8 cellular contexts compared by ENCODE assay signal in the genomic region with DNA sequence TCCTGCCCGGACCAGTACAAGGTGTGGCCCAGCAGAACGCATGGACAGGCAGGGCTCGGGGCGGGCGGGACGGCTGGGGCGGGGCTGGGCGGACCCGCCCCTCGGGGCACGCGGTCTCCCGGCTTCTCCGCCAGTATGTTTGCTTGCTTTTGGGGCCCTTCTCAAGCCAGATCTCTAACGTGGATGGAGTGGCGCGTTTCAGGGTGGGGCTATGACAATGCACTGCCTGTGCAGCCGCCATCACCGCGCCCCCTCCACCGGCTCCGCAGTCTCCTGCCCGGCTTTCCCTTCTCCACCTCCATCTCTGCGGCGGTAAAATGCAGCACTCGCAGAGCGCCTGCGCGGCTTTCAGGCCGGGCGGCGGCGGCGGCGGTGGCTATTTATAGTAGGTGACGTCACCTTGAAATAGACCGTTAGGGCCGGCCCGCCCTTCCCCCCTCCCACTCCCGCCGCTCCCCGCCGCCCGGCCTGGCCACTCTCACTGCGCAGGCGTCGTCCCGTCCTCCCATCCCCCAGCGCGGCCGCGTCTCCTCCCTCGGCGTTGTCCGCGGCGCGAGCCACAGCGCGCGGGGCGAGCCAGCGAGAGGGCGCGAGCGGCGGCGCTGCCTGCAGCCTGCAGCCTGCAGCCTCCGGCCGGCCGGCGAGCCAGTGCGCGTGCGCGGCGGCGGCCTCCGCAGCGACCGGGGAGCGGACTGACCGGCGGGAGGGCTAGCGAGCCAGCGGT. TPM values are rescaled to one million over a fixed set of nuclear protein-coding genes. Genes with fewer than 3 reads are reported as not detected.
DNase-seq lines count a peak whose midpoint lies in the region; ATAC-seq and TF ChIP-seq lines count a peak whose summit lies in the region.

A gene (plus strand): TSS at position 560 of the 724 bp plus-strand sequence. CDS start 199 bp downstream, outside the sequence.

- peaks cover 20% of the 10 kb centered on the region for H3K4me1 Mint-ChIP-seq in chondrocyte (ENCODE audit: low read depth)

- in situ Hi-C loops in GM18951 (cut with MboI; ENCODE audit: low sequenced_read_pairs, unreplicated experiment) = no loop called here

- peak; percentile 98 for TF ChIP-seq POLR2A in GM18951 (IDR thresholded peaks at IDR 0.05; ENCODE audit: extremely low read depth, insufficient read depth, insufficient read length)

- H3K4me3 Mint-ChIP-seq in chondrocyte (ENCODE audit: unreplicated experiment) = peak within 1 kb of the TSS; percentile 86

- no peaks in the 10 kb centered on the region for H3K9me3 Mint-ChIP-seq in chondrocyte (ENCODE audit: low read depth)

- peak within 1 kb of the TSS; percentile 98 for H3K4me3 ChIP-seq in AG09309 (ENCODE audit: control insufficient read depth, low read depth, low read length)

- peak within 1 kb of the TSS; percentile 92 for H3K27ac Mint-ChIP-seq in chondrocyte (ENCODE audit: unreplicated experiment)

- TF ChIP-seq CTCF in AG09309 (IDR thresholded peaks at IDR 0.05; ENCODE audit: control insufficient read depth, insufficient read depth, low read depth, low read length, missing control alignments) = no peak
- no peak for TF ChIP-seq CTCF in chondrocyte (IDR thresholded peaks at IDR 0.05)

- H3K36me3 Mint-ChIP-seq in chondrocyte (ENCODE audit: low read depth) = peaks cover 7% of the 10 kb centered on the region

- ATAC-seq in HG03175 (IDR thresholded peaks at IDR 0.05; ENCODE audit: unreplicated experiment) = peak; percentile 66

- no peaks in the 10 kb centered on the region for H3K27me3 Mint-ChIP-seq in chondrocyte (ENCODE audit: low read depth)

- DNase-seq in AG09309 (ENCODE audit: low read depth) = peak; percentile 55
- DNase-seq in NCI-H446 (lab: John Stamatoyannopoulos, UW) = peak; percentile 89 to 95
- peak; percentile 86 to 92 for DNase-seq in activated CD4-positive, alpha-beta T cell treated with anti-CD3 and anti-CD28 coated beads for 24 hours (ENCODE audit: low read depth in 2 of 2)
- DNase-seq in chondrocyte (ENCODE audit: low spot score) = peak; percentile 97
- peak; percentile 95 for DNase-seq in kidney tubule cell (ENCODE audit: low spot score)
- peak; percentile 60 to 71 for DNase-seq in stimulated activated CD4-positive, alpha-beta T cell treated with anti-CD3 and anti-CD28 coated beads, Interleukin-1b, Interleukin-23, amount 100 ng/mL, for 1 hour (ENCODE audit: low read depth in 2 of 2)

RNA-seq across cellular contexts. Expression of the gene that starts here (rescaled TPM):
- 179 to 223 TPM (median 218 TPM) in 3 replicates for total RNA-seq in chondrocyte

Comparison
In these comparisons a context has a peak if more than half of its experiments do, and no peak if none do; other contexts are left out.
1. Peak in every context shown above with its lines: DNase-seq, ATAC-seq and H3K4me3 ChIP-seq.